12 cellular contexts compared by ENCODE assay signal in the genomic region with DNA sequence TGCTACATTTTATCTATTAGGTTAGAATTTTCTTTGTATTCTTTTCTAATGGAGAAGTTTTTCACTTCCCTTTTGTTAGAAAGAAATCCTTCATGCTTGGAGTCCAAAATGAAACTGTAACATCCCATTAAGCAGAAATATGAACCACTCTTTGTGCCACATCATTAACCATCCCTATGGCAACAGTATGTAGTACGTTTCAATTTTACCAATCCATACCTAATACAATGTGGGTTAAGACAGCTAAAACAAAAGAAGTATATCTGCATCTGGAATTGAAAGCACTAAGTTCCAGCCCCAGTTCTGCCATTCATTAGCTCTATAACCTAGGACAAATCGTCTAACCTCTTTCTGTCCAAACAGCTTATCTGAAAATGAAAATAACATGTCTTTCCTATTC.
DNase-seq lines count a peak whose midpoint lies in the region; ATAC-seq and TF ChIP-seq lines count a peak whose summit lies in the region.
"Had no signal": no experiment of that assay in that cellular context is flagged by ENCODE, and none has a peak within 500 bp of the region (broad histone marks: within the 10 kb centered on the region; RNA-seq: fewer than 3 reads in every experiment).

No MANE protein-coding gene starts in this region.

- no peak overlapping the region for H3K4me3 ChIP-seq in psoas muscle

- 55 to 72% (median 59%) methylated on average over 2 of the region's 2 CpGs for WGBS in psoas muscle, 3 donors

- DNase-seq in NCI-H345 (lab: John Stamatoyannopoulos, UW) (peak; percentile 15), NCI-H345 treated with DMSO at 0.1 percent for 48 hours (lab: John Stamatoyannopoulos, UW; ENCODE audit: unreplicated experiment) (no peak), RPMI8226 (peak; percentile 28), psoas muscle (no peak)
- DNase-seq in stimulated activated naive CD8-positive, alpha-beta T cell treated with anti-CD3 and anti-CD28 coated beads, Interleukin-15, Interleukin-2, amounts not matched to agents 100 U/mL and 50 U/mL, for 24 hours: no peak
- no peak for DNase-seq in stimulated activated naive CD4-positive, alpha-beta T cell (lab: John Stamatoyannopoulos, UW)
- DNase-seq: 8988T; left ventricle myocardium superior; NCI-H1694; stimulated activated naive B cell treated with anti-CD40 and anti-IgM and Interleukin-4, amounts not matched to agents 10 μg/mL and 1 μg/mL and 100 μg/mL, for 72 hours had no signal

- no peak overlapping the region for H3K27ac ChIP-seq in psoas muscle

- H3K4me1 ChIP-seq in psoas muscle: no peaks in the 10 kb centered on the region

- no peak for TF ChIP-seq CTCF in psoas muscle (IDR thresholded peaks at IDR 0.05)

- H3K36me3 ChIP-seq in psoas muscle (ENCODE audit: insufficient read depth in 1 of 2, low read depth in 1 of 2): no peaks in the 10 kb centered on the region

- no peaks in the 10 kb centered on the region for H3K27me3 ChIP-seq in psoas muscle (ENCODE audit: insufficient read depth in 3 of 3, low read length in 2 of 3)

- H3K9me3 ChIP-seq in psoas muscle: no peaks in the 10 kb centered on the region

- ATAC-seq in GM21717 (IDR thresholded peaks at IDR 0.05; ENCODE audit: unreplicated experiment) (peak; percentile 98), HG03095 (IDR thresholded peaks at IDR 0.05; ENCODE audit: unreplicated experiment) (peak; percentile 88), psoas muscle (no peak)
- no peak for ATAC-seq in stimulated activated naive CD8-positive, alpha-beta T cell treated with anti-CD3 and anti-CD28 coated beads, Interleukin-15, Interleukin-2, amounts not matched to agents 100 U/mL and 50 U/mL, for 24 hours
- ATAC-seq: left ventricle myocardium superior; stimulated activated naive B cell treated with anti-CD40 and anti-IgM and Interleukin-4, amounts not matched to agents 10 μg/mL and 1 μg/mL and 100 μg/mL, for 72 hours had no signal

- intact Hi-C loops in psoas muscle (cut with DNase I): no loop called here

Comparison
In these comparisons a context has a peak if more than half of its experiments do, and no peak if none do; other contexts are left out.
1. DNase-seq: peak in NCI-H345 (single experiment) and RPMI8226 (single experiment); none in NCI-H345 treated with DMSO at 0.1 percent for 48 hours (single experiment), stimulated activated naive CD8-positive, alpha-beta T cell treated with anti-CD3 and anti-CD28 coated beads, Interleukin-15, Interleukin-2, amounts not matched to agents 100 U/mL and 50 U/mL, for 24 hours (single experiment), psoas muscle (0 of 2) and stimulated activated naive CD4-positive, alpha-beta T cell (0 of 6).
2. ATAC-seq: peak in GM21717 (single experiment) and HG03095 (single experiment); none in stimulated activated naive CD8-positive, alpha-beta T cell treated with anti-CD3 and anti-CD28 coated beads, Interleukin-15, Interleukin-2, amounts not matched to agents 100 U/mL and 50 U/mL, for 24 hours (single experiment) and psoas muscle (0 of 4).